In genomic region chr3:198113219-198114053, GRCh38 we compare ENCODE assay signal across 11 cellular contexts.
DNase-seq lines count a peak whose midpoint lies in the region; ATAC-seq and TF ChIP-seq lines count a peak whose summit lies in the region.
"Had no signal": no experiment of that assay in that cellular context is flagged by ENCODE, and none has a peak within 500 bp of the region (broad histone marks: within the 10 kb centered on the region; RNA-seq: fewer than 3 reads in every experiment).

No MANE protein-coding gene starts in this region.

- H3K4me1 Mint-ChIP-seq in activated naive CD8-positive, alpha-beta T cell treated with anti-CD3 and anti-CD28 coated beads, Interleukin-2, amount 50 U/mL, for 24 hours, result peaks cover 13% of the 10 kb centered on the region

- H3K27ac ChIP-seq in hepatocyte (no peak overlapping the region), rectal smooth muscle tissue (ENCODE audit: low read depth, low read length) (no peak overlapping the region), Peyer's patch (no peak overlapping the region)

- WGBS in hepatocyte (ENCODE audit: low lambda C conversion rate, missing lambda C conversion rate), result 6% methylated on average over 54 of the region's 59 CpGs

- H3K9ac ChIP-seq in rectal smooth muscle tissue (ENCODE audit: low read length), result no peak overlapping the region

- peak; percentile 52 for ATAC-seq in activated naive CD8-positive, alpha-beta T cell treated with anti-CD3 and anti-CD28 coated beads, Interleukin-2, amount 50 U/mL, for 24 hours
- ATAC-seq in HG03135 (IDR thresholded peaks at IDR 0.05; ENCODE audit: unreplicated experiment), result no peak
- ATAC-seq: activated CD4-positive, CD25-positive, alpha-beta regulatory T cell treated with anti-CD3 and anti-CD28 coated beads, Interleukin-2, amount 50 U/mL, for 24 hours; esophagus mucosa had no signal

- H3K9me2 ChIP-seq in hepatocyte (replicated peaks; ENCODE audit: insufficient read depth), result no peaks in the 10 kb centered on the region

- H2AFZ ChIP-seq in hepatocyte, result peak overlapping the region; percentile 85

- in situ Hi-C loops in GM13977 (cut with MboI; ENCODE audit: low pct_unique_long_range_greater_than_20kb, low sequenced_read_pairs, unreplicated experiment), result no loop called here

- H3K4me3 Mint-ChIP-seq in activated naive CD8-positive, alpha-beta T cell treated with anti-CD3 and anti-CD28 coated beads, Interleukin-2, amount 50 U/mL, for 24 hours, result peak overlapping the region; percentile 68

- H4K20me1 ChIP-seq in hepatocyte (ENCODE audit: insufficient read depth, poor library complexity, severe bottlenecking), result no peaks in the 10 kb centered on the region

- H3K79me2 ChIP-seq in hepatocyte, result no peaks in the 10 kb centered on the region

- H3K9me3 ChIP-seq in hepatocyte (ENCODE audit: low read depth), result no peaks in the 10 kb centered on the region
- H3K9me3 ChIP-seq in Peyer's patch, result peaks cover 0 to 10% (median 0%) of the 10 kb centered on the region in 4 donors

- peaks cover 52% of the 10 kb centered on the region for H3K27me3 Mint-ChIP-seq in activated naive CD8-positive, alpha-beta T cell treated with anti-CD3 and anti-CD28 coated beads, Interleukin-2, amount 50 U/mL, for 24 hours

- peaks cover 28% of the 10 kb centered on the region for H3K9me3 Mint-ChIP-seq in activated naive CD8-positive, alpha-beta T cell treated with anti-CD3 and anti-CD28 coated beads, Interleukin-2, amount 50 U/mL, for 24 hours

- no peak for TF ChIP-seq POLR2A in Peyer's patch (IDR thresholded peaks at IDR 0.05)

- DNase-seq in GM13977 (ENCODE audit: low spot score) (peak; percentile 18), hepatocyte (ENCODE audit: low spot score) (no peak), NCI-H82 (lab: John Stamatoyannopoulos, UW) (no peak), Peyer's patch (no peak), activated gamma-delta T cell treated with Interleukin-2 at 50 U/mL for 16 hours (no peak)
- peak; percentile 12 for DNase-seq in activated naive CD8-positive, alpha-beta T cell treated with anti-CD3 and anti-CD28 coated beads, Interleukin-2, amount 50 U/mL, for 24 hours
- DNase-seq: NCI-H2029 treated with DMSO at 0.1 percent for 48 hours had no signal

- H3K27me3 ChIP-seq in hepatocyte (peaks cover 76% of the 10 kb centered on the region), rectal smooth muscle tissue (ENCODE audit: control insufficient read depth, insufficient read depth, low read length) (peaks cover 28% of the 10 kb centered on the region), Peyer's patch (peaks cover 4 to 26% of the 10 kb centered on the region in 2 donors)

- TF ChIP-seq CTCF in GM13977 (IDR thresholded peaks at IDR 0.05; ENCODE audit: extremely low read depth, insufficient read depth, missing control alignments), result no peak
- no peak for TF ChIP-seq CTCF in hepatocyte (IDR thresholded peaks at IDR 0.05; ENCODE audit: poor library complexity)
- no peak for TF ChIP-seq CTCF in Peyer's patch (IDR thresholded peaks at IDR 0.05)

- H3K4me1 ChIP-seq in hepatocyte (ENCODE audit: insufficient read depth) (no peaks in the 10 kb centered on the region), rectal smooth muscle tissue (ENCODE audit: control insufficient read depth, insufficient read depth, low read length) (peaks cover 2% of the 10 kb centered on the region), Peyer's patch (no peaks in the 10 kb centered on the region)

- H3K36me3 ChIP-seq in hepatocyte (replicated peaks; ENCODE audit: insufficient read depth, low read depth), result no peaks in the 10 kb centered on the region
- no peaks in the 10 kb centered on the region for H3K36me3 ChIP-seq in rectal smooth muscle tissue (ENCODE audit: control insufficient read depth, insufficient read depth, low read length)
- no peaks in the 10 kb centered on the region for H3K36me3 ChIP-seq in Peyer's patch

- H3K4me3 ChIP-seq in hepatocyte (no peak overlapping the region), rectal smooth muscle tissue (ENCODE audit: low read length) (peak overlapping the region; percentile 24), Peyer's patch (peak overlapping the region in 2 of 4 donors; percentile 19 to 22)

- H3K27ac Mint-ChIP-seq in activated naive CD8-positive, alpha-beta T cell treated with anti-CD3 and anti-CD28 coated beads, Interleukin-2, amount 50 U/mL, for 24 hours, result no peak overlapping the region

- peaks cover 13% of the 10 kb centered on the region for H3K36me3 Mint-ChIP-seq in activated naive CD8-positive, alpha-beta T cell treated with anti-CD3 and anti-CD28 coated beads, Interleukin-2, amount 50 U/mL, for 24 hours (ENCODE audit: low read depth)

- H3K4me2 ChIP-seq in hepatocyte, result peak overlapping the region; percentile 79

Comparison
In these comparisons a context has a peak if more than half of its experiments do, and no peak if none do; other contexts are left out.
1. DNase-seq: peak in GM13977 (single experiment) and activated naive CD8-positive, alpha-beta T cell treated with anti-CD3 and anti-CD28 coated beads, Interleukin-2, amount 50 U/mL, for 24 hours (single experiment); none in hepatocyte (single experiment), NCI-H82 (single experiment), Peyer's patch (0 of 3) and activated gamma-delta T cell treated with Interleukin-2 at 50 U/mL for 16 hours (single experiment).